Comparison of ENCODE assay signal across 22 cellular contexts in the genomic region with DNA sequence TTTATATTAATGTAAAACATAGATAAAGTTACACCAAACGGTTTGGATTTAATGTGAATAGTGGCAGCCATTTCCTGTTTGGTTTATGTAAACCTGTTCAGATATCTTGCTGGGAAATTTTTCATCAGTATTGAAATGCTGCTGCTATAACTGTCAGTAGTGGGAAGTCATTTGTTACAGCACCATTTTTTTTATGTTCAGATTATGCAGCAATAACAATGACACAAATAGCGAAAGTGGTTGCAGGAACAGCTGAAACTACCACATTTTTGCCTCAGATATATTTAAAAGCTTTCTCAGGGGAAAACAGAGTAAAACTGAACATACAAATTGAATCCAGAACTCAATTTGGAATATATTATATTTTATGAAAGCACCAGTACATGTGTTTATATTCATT.
DNase-seq lines count a peak whose midpoint lies in the region; ATAC-seq and TF ChIP-seq lines count a peak whose summit lies in the region.
"Had no signal": no experiment of that assay in that cellular context is flagged by ENCODE, and none has a peak within 500 bp of the region (broad histone marks: within the 10 kb centered on the region; RNA-seq: fewer than 3 reads in every experiment).

No MANE protein-coding gene starts in this region.

- TF ChIP-seq POLR2A in gastrocnemius medialis (IDR thresholded peaks at IDR 0.05): no peak

- TF ChIP-seq CTCF in SK-N-SH (IDR thresholded peaks at IDR 0.05) (no peak), gastrocnemius medialis (IDR thresholded peaks at IDR 0.05 in 4 of 5, conservative IDR thresholded peaks at IDR 0.05 in 1 of 5) (no peak), upper lobe of right lung (IDR thresholded peaks at IDR 0.05) (no peak)

- in situ Hi-C loops in gastrocnemius medialis (cut with MboI; ENCODE audit: low sequenced_read_pairs in 4 of 4): no loop called here

- H3K4me3 ChIP-seq in SK-N-SH (ENCODE audit: low read depth in 2 of 2, low read length in 1 of 2): no peak overlapping the region
- no peak overlapping the region for H3K4me3 ChIP-seq in gastrocnemius medialis
- H3K4me3 ChIP-seq in upper lobe of right lung: no peak overlapping the region
- H3K4me3 ChIP-seq: BLaER1, colonic mucosa, lung, MG63 had no signal

- no peak overlapping the region for H2AFZ ChIP-seq in SK-N-SH (ENCODE audit: low read depth)

- no peak overlapping the region for H3K27ac ChIP-seq in SK-N-SH (ENCODE audit: low read depth in 2 of 2, low read length in 1 of 2)
- no peak overlapping the region for H3K27ac ChIP-seq in gastrocnemius medialis
- no peak overlapping the region for H3K27ac ChIP-seq in upper lobe of right lung
- H3K27ac ChIP-seq: BLaER1, colonic mucosa had no signal

- H4K20me1 ChIP-seq in SK-N-SH (ENCODE audit: insufficient read depth): no peaks in the 10 kb centered on the region
- H4K20me1 ChIP-seq: BLaER1 had no signal

- no peaks in the 10 kb centered on the region for H3K79me2 ChIP-seq in SK-N-SH (ENCODE audit: insufficient read depth)

- H3F3A ChIP-seq in SK-N-SH (replicated peaks; ENCODE audit: insufficient read depth): no peaks in the 10 kb centered on the region

- no peaks in the 10 kb centered on the region for H3K9me3 ChIP-seq in SK-N-SH
- no peaks in the 10 kb centered on the region for H3K9me3 ChIP-seq in gastrocnemius medialis
- H3K9me3 ChIP-seq in upper lobe of right lung: no peaks in the 10 kb centered on the region
- H3K9me3 ChIP-seq: BLaER1, colonic mucosa, MG63 had no signal

- no peak overlapping the region for H3K9ac ChIP-seq in SK-N-SH
- H3K9ac ChIP-seq: BLaER1 had no signal

- DNase-seq in NCI-H2107 treated with DMSO at 0.1 percent for 48 hours (lab: John Stamatoyannopoulos, UW; ENCODE audit: unreplicated experiment) (peak; percentile 84), fibroblast of peridontal ligament (ENCODE audit: extremely low read depth) (peak; percentile 18), SK-N-SH (no peak), gastrocnemius medialis (no peak), upper lobe of right lung (no peak), pons (ENCODE audit: low spot score) (no peak)
- DNase-seq: activated CD4-positive, alpha-beta T cell treated with anti-CD3 and anti-CD28 coated beads, Interleukin-2, amount 10 ng/mL, durations not matched to agents 24 days and 14 days; activated naive CD4-positive, alpha-beta T cell treated with Interleukin-2 at 50 U/mL for 16 hours; colonic mucosa; GOT3; immature natural killer cell; MG63; naive thymus-derived CD4-positive, alpha-beta T cell; NCI-H226; PC-3; posterior cingulate gyrus had no signal

- peak; percentile 53 for ATAC-seq in GM18520 (IDR thresholded peaks at IDR 0.05; ENCODE audit: unreplicated experiment)
- ATAC-seq in HG02759 (IDR thresholded peaks at IDR 0.05; ENCODE audit: unreplicated experiment): peak; percentile 43
- ATAC-seq in gastrocnemius medialis: no peak
- no peak for ATAC-seq in upper lobe of right lung
- ATAC-seq: naive thymus-derived CD4-positive, alpha-beta T cell; PC-3; SK-N-SH treated with all-trans-retinoic acid at 6 μM for 48 hours; stimulated activated memory B cell treated with anti-CD40 and anti-IgM and Interleukin-4, amounts not matched to agents 10 μg/mL and 1 μg/mL and 100 μg/mL, for 72 hours had no signal

- H3K4me2 ChIP-seq in SK-N-SH: no peak overlapping the region
- H3K4me2 ChIP-seq: BLaER1 had no signal

- H3K36me3 ChIP-seq in SK-N-SH (replicated peaks in 1 of 2; ENCODE audit: control insufficient read depth in 1 of 2, insufficient read depth in 2 of 2, low read length in 1 of 2) (peaks cover 30 to 38% of the 10 kb centered on the region in 2 experiments), gastrocnemius medialis (peaks cover 0 to 13% of the 10 kb centered on the region in 2 donors), upper lobe of right lung (peaks cover 21% of the 10 kb centered on the region)
- H3K36me3 ChIP-seq: colonic mucosa, MG63 had no signal

- POLR2A ChIA-PET in SK-N-SH (lab: Yijun Ruan, JAX): no interaction called here

- no peaks in the 10 kb centered on the region for H3K27me3 ChIP-seq in SK-N-SH (ENCODE audit: insufficient read depth)
- H3K27me3 ChIP-seq in gastrocnemius medialis: no peaks in the 10 kb centered on the region
- no peaks in the 10 kb centered on the region for H3K27me3 ChIP-seq in upper lobe of right lung
- H3K27me3 ChIP-seq: BLaER1, colonic mucosa, MG63 had no signal

- TF ChIP-seq RAD21 in SK-N-SH (IDR thresholded peaks at IDR 0.05; ENCODE audit: low read length): no peak

- no peak for TF ChIP-seq EP300 in SK-N-SH (IDR thresholded peaks at IDR 0.05; ENCODE audit: borderline replicate concordance in 1 of 2, low read depth in 1 of 2, low read length in 1 of 2)

- H3K9me2 ChIP-seq in SK-N-SH: no peaks in the 10 kb centered on the region

- CTCF ChIA-PET in SK-N-SH (lab: Yijun Ruan, JAX): no interaction called here

- intact Hi-C loops in gastrocnemius medialis (cut with DNase I; ENCODE audit: low total_unique reads): no loop called here
- intact Hi-C loops in upper lobe of right lung (cut with DNase I): no loop called here

- peaks cover 0 to 4% of the 10 kb centered on the region in 2 experiments; a peak in 2 of 4 replicates for H3K4me1 ChIP-seq in SK-N-SH (ENCODE audit: control insufficient read depth in 1 of 2, insufficient read depth in 2 of 2, low read depth in 1 of 2, low read length in 1 of 2)
- no peaks in the 10 kb centered on the region for H3K4me1 ChIP-seq in gastrocnemius medialis
- no peaks in the 10 kb centered on the region for H3K4me1 ChIP-seq in upper lobe of right lung
- H3K4me1 ChIP-seq: BLaER1, colonic mucosa had no signal

- 87% methylated on average over 2 of the region's 2 CpGs for WGBS in SK-N-SH (ENCODE audit: low lambda C conversion rate)

TF ChIP-seq in SK-N-SH, 30 proteins besides CTCF, POLR2A, EP300 and RAD21:
- TF ChIP-seq, protein P1, sequence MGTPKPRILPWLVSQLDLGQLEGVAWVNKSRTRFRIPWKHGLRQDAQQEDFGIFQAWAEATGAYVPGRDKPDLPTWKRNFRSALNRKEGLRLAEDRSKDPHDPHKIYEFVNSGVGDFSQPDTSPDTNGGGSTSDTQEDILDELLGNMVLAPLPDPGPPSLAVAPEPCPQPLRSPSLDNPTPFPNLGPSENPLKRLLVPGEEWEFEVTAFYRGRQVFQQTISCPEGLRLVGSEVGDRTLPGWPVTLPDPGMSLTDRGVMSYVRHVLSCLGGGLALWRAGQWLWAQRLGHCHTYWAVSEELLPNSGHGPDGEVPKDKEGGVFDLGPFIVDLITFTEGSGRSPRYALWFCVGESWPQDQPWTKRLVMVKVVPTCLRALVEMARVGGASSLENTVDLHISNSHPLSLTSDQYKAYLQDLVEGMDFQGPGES (IDR thresholded peaks at IDR 0.05; ENCODE audit: low read depth, low read length): no peak
- TF ChIP-seq, protein P2, sequence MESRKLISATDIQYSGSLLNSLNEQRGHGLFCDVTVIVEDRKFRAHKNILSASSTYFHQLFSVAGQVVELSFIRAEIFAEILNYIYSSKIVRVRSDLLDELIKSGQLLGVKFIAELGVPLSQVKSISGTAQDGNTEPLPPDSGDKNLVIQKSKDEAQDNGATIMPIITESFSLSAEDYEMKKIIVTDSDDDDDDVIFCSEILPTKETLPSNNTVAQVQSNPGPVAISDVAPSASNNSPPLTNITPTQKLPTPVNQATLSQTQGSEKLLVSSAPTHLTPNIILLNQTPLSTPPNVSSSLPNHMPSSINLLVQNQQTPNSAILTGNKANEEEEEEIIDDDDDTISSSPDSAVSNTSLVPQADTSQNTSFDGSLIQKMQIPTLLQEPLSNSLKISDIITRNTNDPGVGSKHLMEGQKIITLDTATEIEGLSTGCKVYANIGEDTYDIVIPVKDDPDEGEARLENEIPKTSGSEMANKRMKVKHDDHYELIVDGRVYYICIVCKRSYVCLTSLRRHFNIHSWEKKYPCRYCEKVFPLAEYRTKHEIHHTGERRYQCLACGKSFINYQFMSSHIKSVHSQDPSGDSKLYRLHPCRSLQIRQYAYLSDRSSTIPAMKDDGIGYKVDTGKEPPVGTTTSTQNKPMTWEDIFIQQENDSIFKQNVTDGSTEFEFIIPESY (IDR thresholded peaks at IDR 0.05; ENCODE audit: borderline replicate concordance, low read depth): no peak
- TF ChIP-seq JUND (IDR thresholded peaks at IDR 0.05) (no peak), RFX5 (IDR thresholded peaks at IDR 0.05; ENCODE audit: low read length) (no peak), TEAD4 (IDR thresholded peaks at IDR 0.05; ENCODE audit: borderline replicate concordance, insufficient read depth) (no peak), TAF1 (IDR thresholded peaks at IDR 0.05; ENCODE audit: borderline replicate concordance, low read depth, low read length) (no peak), POLR2AphosphoS5 (IDR thresholded peaks at IDR 0.05; ENCODE audit: low read depth, low read length) (no peak), YY1 (IDR thresholded peaks at IDR 0.05; ENCODE audit: low read depth) (no peak)
- TF ChIP-seq, protein P3, sequence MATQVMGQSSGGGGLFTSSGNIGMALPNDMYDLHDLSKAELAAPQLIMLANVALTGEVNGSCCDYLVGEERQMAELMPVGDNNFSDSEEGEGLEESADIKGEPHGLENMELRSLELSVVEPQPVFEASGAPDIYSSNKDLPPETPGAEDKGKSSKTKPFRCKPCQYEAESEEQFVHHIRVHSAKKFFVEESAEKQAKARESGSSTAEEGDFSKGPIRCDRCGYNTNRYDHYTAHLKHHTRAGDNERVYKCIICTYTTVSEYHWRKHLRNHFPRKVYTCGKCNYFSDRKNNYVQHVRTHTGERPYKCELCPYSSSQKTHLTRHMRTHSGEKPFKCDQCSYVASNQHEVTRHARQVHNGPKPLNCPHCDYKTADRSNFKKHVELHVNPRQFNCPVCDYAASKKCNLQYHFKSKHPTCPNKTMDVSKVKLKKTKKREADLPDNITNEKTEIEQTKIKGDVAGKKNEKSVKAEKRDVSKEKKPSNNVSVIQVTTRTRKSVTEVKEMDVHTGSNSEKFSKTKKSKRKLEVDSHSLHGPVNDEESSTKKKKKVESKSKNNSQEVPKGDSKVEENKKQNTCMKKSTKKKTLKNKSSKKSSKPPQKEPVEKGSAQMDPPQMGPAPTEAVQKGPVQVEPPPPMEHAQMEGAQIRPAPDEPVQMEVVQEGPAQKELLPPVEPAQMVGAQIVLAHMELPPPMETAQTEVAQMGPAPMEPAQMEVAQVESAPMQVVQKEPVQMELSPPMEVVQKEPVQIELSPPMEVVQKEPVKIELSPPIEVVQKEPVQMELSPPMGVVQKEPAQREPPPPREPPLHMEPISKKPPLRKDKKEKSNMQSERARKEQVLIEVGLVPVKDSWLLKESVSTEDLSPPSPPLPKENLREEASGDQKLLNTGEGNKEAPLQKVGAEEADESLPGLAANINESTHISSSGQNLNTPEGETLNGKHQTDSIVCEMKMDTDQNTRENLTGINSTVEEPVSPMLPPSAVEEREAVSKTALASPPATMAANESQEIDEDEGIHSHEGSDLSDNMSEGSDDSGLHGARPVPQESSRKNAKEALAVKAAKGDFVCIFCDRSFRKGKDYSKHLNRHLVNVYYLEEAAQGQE (IDR thresholded peaks at IDR 0.05; ENCODE audit: low read depth, low read length): no peak

Comparison
In these comparisons a context has a peak if more than half of its experiments do, and no peak if none do; other contexts are left out.
1. ATAC-seq: peak in GM18520 (single experiment) and HG02759 (single experiment); none in gastrocnemius medialis (0 of 2) and upper lobe of right lung (single experiment).
2. DNase-seq: peak in NCI-H2107 treated with DMSO at 0.1 percent for 48 hours (single experiment) and fibroblast of peridontal ligament (single experiment); none in SK-N-SH (single experiment), gastrocnemius medialis (0 of 2), upper lobe of right lung (single experiment) and pons (single experiment).